8 cellular contexts compared by ENCODE assay signal in the genomic region with DNA sequence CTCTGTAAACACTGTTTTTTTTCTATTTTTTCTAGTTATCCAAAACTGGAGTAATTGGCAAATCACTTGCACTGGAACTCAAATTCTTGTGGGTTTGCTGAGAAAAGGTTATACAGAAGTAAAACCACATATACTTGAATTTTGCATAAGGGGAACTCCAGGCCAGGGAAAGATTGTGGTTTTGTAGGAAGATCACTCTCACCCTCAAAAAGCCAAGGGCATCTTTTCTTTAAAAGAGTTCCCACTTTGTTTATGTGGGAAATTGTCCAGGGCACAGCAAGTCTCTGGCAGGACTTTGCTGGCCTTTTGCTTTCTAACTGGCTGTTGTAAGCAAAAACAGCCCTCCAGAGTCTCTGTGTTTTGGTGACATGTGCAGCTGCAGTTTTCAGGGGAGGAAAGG.
DNase-seq lines count a peak whose midpoint lies in the region; ATAC-seq, FAIRE-seq and TF ChIP-seq lines count a peak whose summit lies in the region.

No MANE protein-coding gene starts in this region.

- intact Hi-C loops in HepG2 (cut with micrococcal nuclease; ENCODE audit: unreplicated experiment): no loop called here
- intact Hi-C loops in activated T-helper 1 cell treated with anti-CD3 and anti-CD28 coated beads, Interleukin-12 subunit alpha, Interleukin-12 subunit beta, Interleukin-2, Interleukin-4 antibody, amounts not matched to agents 30 ng/mL and 10 ng/mL and 1 ng/mL, durations not matched to agents 14 hours and 24 hours and 36 hours (cut with micrococcal nuclease): loop anchor here (1.0 to 2.0 kb wide), 5 partner anchors 32 to 746 kb away; no protein-coding TSS in a partner anchor

- no peak overlapping the region for H2AFZ ChIP-seq in HepG2 (ENCODE audit: low read length)

- TF ChIP-seq RAD21 in liver (IDR thresholded peaks at IDR 0.05): no peak
- TF ChIP-seq RAD21 in HepG2 (CRISPR knock-in tag; IDR thresholded peaks at IDR 0.05): no peak

- in situ Hi-C loops in HepG2 (cut with HindIII; ENCODE audit: extremely low pct_ligation_motif_present, low pct_unique_long_range_greater_than_20kb): no loop called here

- H3K27ac Mint-ChIP-seq in activated T-helper 1 cell treated with anti-CD3 and anti-CD28 coated beads, Interleukin-12 subunit alpha, Interleukin-12 subunit beta, Interleukin-2, Interleukin-4 antibody, amounts not matched to agents 30 ng/mL and 10 ng/mL and 1 ng/mL, durations not matched to agents 14 hours and 24 hours and 36 hours: peak overlapping the region; percentile 37

- DNase-seq in HepG2 (ENCODE audit: low spot score) (no peak), kidney tubule cell (ENCODE audit: low spot score) (peak; percentile 66), SK-N-DZ (ENCODE audit: low spot score) (no peak), NCI-H1417 (lab: John Stamatoyannopoulos, UW) (no peak), iPS-NIHi11 (ENCODE audit: low spot score) (no peak)
- DNase-seq in activated T-helper 1 cell treated with anti-CD3 and anti-CD28 coated beads, Interleukin-12 subunit alpha, Interleukin-12 subunit beta, Interleukin-2, Interleukin-4 antibody, amounts not matched to agents 30 ng/mL and 10 ng/mL and 1 ng/mL, durations not matched to agents 14 hours and 24 hours and 36 hours (ENCODE audit: low spot score): no peak

- H3K9ac ChIP-seq in liver (ENCODE audit: low read depth in 1 of 2, low read length in 2 of 2) (no peak overlapping the region), HepG2 (ENCODE audit: insufficient read depth, low read depth, low read length) (no peak overlapping the region)

- peaks cover 17% of the 10 kb centered on the region for H3K27me3 Mint-ChIP-seq in activated T-helper 1 cell treated with anti-CD3 and anti-CD28 coated beads, Interleukin-12 subunit alpha, Interleukin-12 subunit beta, Interleukin-2, Interleukin-4 antibody, amounts not matched to agents 30 ng/mL and 10 ng/mL and 1 ng/mL, durations not matched to agents 14 hours and 24 hours and 36 hours (ENCODE audit: insufficient read depth)

- FAIRE-seq in HepG2 (lab: Jason Lieb, UNC): no peak

- no peaks in the 10 kb centered on the region for H3K4me1 ChIP-seq in liver (ENCODE audit: control insufficient read depth in 4 of 4, insufficient read depth in 4 of 4, low read length in 3 of 4)
- H3K4me1 ChIP-seq in HepG2 (ENCODE audit: insufficient read depth, low read length): no peaks in the 10 kb centered on the region

- no peak for ATAC-seq in HepG2
- ATAC-seq in HG03103 (IDR thresholded peaks at IDR 0.05; ENCODE audit: low read depth, unreplicated experiment): peak; percentile 70

- no peaks in the 10 kb centered on the region for H3K9me3 ChIP-seq in liver (ENCODE audit: control insufficient read depth in 4 of 4, low read length in 3 of 4)
- H3K9me3 ChIP-seq in HepG2 (ENCODE audit: low read length): no peaks in the 10 kb centered on the region

- peak overlapping the region; percentile 32 for H3K4me3 Mint-ChIP-seq in activated T-helper 1 cell treated with anti-CD3 and anti-CD28 coated beads, Interleukin-12 subunit alpha, Interleukin-12 subunit beta, Interleukin-2, Interleukin-4 antibody, amounts not matched to agents 30 ng/mL and 10 ng/mL and 1 ng/mL, durations not matched to agents 14 hours and 24 hours and 36 hours

- H3K27me3 ChIP-seq in liver (ENCODE audit: control insufficient read depth in 4 of 4, insufficient read depth in 4 of 4, low read length in 3 of 4) (no peaks in the 10 kb centered on the region), HepG2 (ENCODE audit: control insufficient read depth in 1 of 2, insufficient read depth in 2 of 2, low read length in 2 of 2) (no peaks in the 10 kb centered on the region; a peak in 1 of 5 replicates)

- no peak overlapping the region for H3K4me2 ChIP-seq in HepG2 (ENCODE audit: low read depth, low read length)

- no peak for TF ChIP-seq POLR2A in HepG2 (IDR thresholded peaks at IDR 0.05; ENCODE audit: insufficient read depth in 1 of 2, low read depth in 2 of 2, low read length in 2 of 2)

- no peak for TF ChIP-seq CTCF in liver (IDR thresholded peaks at IDR 0.05; ENCODE audit: low read depth, low read length, missing input control)
- no peak for TF ChIP-seq CTCF in HepG2 (CRISPR knock-in tag; IDR thresholded peaks at IDR 0.05)

- no TSS peak for BruUV-seq in HepG2 (replicated peaks; lab: Mats Ljungman, UMichigan)

- H3K79me2 ChIP-seq in HepG2 (ENCODE audit: insufficient read depth, low read length): no peaks in the 10 kb centered on the region

- H3K27ac ChIP-seq in liver (ENCODE audit: low read depth in 1 of 2, low read length in 2 of 2) (no peak overlapping the region), HepG2 (ENCODE audit: extremely low read length, insufficient read depth, low read length) (no peak overlapping the region)

- peaks cover 2% of the 10 kb centered on the region for H3K36me3 Mint-ChIP-seq in activated T-helper 1 cell treated with anti-CD3 and anti-CD28 coated beads, Interleukin-12 subunit alpha, Interleukin-12 subunit beta, Interleukin-2, Interleukin-4 antibody, amounts not matched to agents 30 ng/mL and 10 ng/mL and 1 ng/mL, durations not matched to agents 14 hours and 24 hours and 36 hours (ENCODE audit: low read depth)

- H4K20me1 ChIP-seq in HepG2 (ENCODE audit: insufficient read depth, low read length): no peaks in the 10 kb centered on the region

- H3K36me3 ChIP-seq in liver (ENCODE audit: control insufficient read depth in 4 of 4, insufficient read depth in 3 of 4, low read depth in 1 of 4, low read length in 3 of 4) (no peaks in the 10 kb centered on the region), HepG2 (replicated peaks in 1 of 2; ENCODE audit: control insufficient read depth in 1 of 2, insufficient read depth in 2 of 2, low read length in 2 of 2) (no peaks in the 10 kb centered on the region)

- TF ChIP-seq EP300 in HepG2 (IDR thresholded peaks at IDR 0.05; ENCODE audit: low read depth in 2 of 2, low read length in 2 of 2): no peak
- no peak for TF ChIP-seq EP300 in HepG2 (CRISPR knock-in tag; IDR thresholded peaks at IDR 0.05; ENCODE audit: borderline replicate concordance)

- H3K4me1 Mint-ChIP-seq in activated T-helper 1 cell treated with anti-CD3 and anti-CD28 coated beads, Interleukin-12 subunit alpha, Interleukin-12 subunit beta, Interleukin-2, Interleukin-4 antibody, amounts not matched to agents 30 ng/mL and 10 ng/mL and 1 ng/mL, durations not matched to agents 14 hours and 24 hours and 36 hours (ENCODE audit: low read depth): peaks cover 38% of the 10 kb centered on the region

- peaks cover 4% of the 10 kb centered on the region for H3K9me3 Mint-ChIP-seq in activated T-helper 1 cell treated with anti-CD3 and anti-CD28 coated beads, Interleukin-12 subunit alpha, Interleukin-12 subunit beta, Interleukin-2, Interleukin-4 antibody, amounts not matched to agents 30 ng/mL and 10 ng/mL and 1 ng/mL, durations not matched to agents 14 hours and 24 hours and 36 hours

- H3K4me3 ChIP-seq in liver (ENCODE audit: low read depth in 1 of 3, low read length in 3 of 3) (no peak overlapping the region), HepG2 (replicated peaks in 1 of 3; ENCODE audit: insufficient read depth in 1 of 3, low read depth in 2 of 3, low read length in 3 of 3) (no peak overlapping the region)

- POLR2A ChIA-PET in HepG2 (lab: Yijun Ruan, JAX): no interaction called here

- CTCF ChIA-PET in HepG2 (lab: Yijun Ruan, JAX; ENCODE audit: low intra/inter-chr PET ratio, low total read pairs): no interaction called here

TF ChIP-seq in liver, 16 proteins besides CTCF, POLR2A, EP300 and RAD21:
- no peak for TF ChIP-seq FOXA1 (IDR thresholded peaks at IDR 0.05)
- peak; percentile 69 for TF ChIP-seq NR2F2 (IDR thresholded peaks at IDR 0.05)
- TF ChIP-seq SP1 (IDR thresholded peaks at IDR 0.05): no peak
- TF ChIP-seq FOXA2 (IDR thresholded peaks at IDR 0.05): no peak
- TF ChIP-seq JUND (IDR thresholded peaks at IDR 0.05): no peak
- no peak for TF ChIP-seq GABPA (IDR thresholded peaks at IDR 0.05 in 1 of 2, conservative IDR thresholded peaks at IDR 0.05 in 1 of 2)
- no peak for TF ChIP-seq HNF4G (IDR thresholded peaks at IDR 0.05)

TF ChIP-seq in HepG2, 621 proteins besides CTCF, POLR2A, EP300 and RAD21:
- TF ChIP-seq TCF12 (IDR thresholded peaks at IDR 0.05): no peak
- TF ChIP-seq TCF12 (CRISPR knock-in tag; IDR thresholded peaks at IDR 0.05): no peak
- no peak for TF ChIP-seq SIN3A (IDR thresholded peaks at IDR 0.05; ENCODE audit: borderline replicate concordance, low read depth, low read length)
- TF ChIP-seq IRX3 (CRISPR knock-in tag; IDR thresholded peaks at IDR 0.05; ENCODE audit: borderline replicate concordance, low read depth): no peak
- TF ChIP-seq, protein P1, sequence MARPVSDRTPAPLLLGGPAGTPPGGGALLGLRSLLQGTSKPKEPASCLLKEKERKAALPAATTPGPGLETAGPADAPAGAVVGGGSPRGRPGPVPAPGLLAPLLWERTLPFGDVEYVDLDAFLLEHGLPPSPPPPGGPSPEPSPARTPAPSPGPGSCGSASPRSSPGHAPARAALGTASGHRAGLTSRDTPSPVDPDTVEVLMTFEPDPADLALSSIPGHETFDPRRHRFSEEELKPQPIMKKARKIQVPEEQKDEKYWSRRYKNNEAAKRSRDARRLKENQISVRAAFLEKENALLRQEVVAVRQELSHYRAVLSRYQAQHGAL (CRISPR knock-in tag; IDR thresholded peaks at IDR 0.05; ENCODE audit: not compliant biosample characterization): no peak
